In genomic region chr20:34475979-34476736, GRCh38 we compare ENCODE assay signal across 8 cellular contexts.
A peak's percentile ranks its signal among the peaks of the same experiment; 100 is the strongest.
DNase-seq lines count a peak whose midpoint lies in the region; ATAC-seq and TF ChIP-seq lines count a peak whose summit lies in the region.

No MANE protein-coding gene starts in this region.

- DNase-seq in GM10266 (ENCODE audit: extremely low spot score) (peak; percentile 63), OCI-M1 (lab: John Stamatoyannopoulos, UW) (peak; percentile 82), astrocyte of the hippocampus (ENCODE audit: low read depth, low spot score) (peak; percentile 76), islet precursor cell (peak; percentile 55)
- DNase-seq in stimulated activated CD8-positive, alpha-beta memory T cell treated with anti-CD3 and anti-CD28 coated beads, Interleukin-2, amount 100 ng/mL, for 48 hours (ENCODE audit: low read depth in 2 of 2) = peak; percentile 13 to 20

- ATAC-seq in HG03135 (IDR thresholded peaks at IDR 0.05; ENCODE audit: unreplicated experiment) (no peak), GM21515 (IDR thresholded peaks at IDR 0.05; ENCODE audit: unreplicated experiment) (no peak), GM21786 (IDR thresholded peaks at IDR 0.05; ENCODE audit: unreplicated experiment) (no peak)

- peak; percentile 73 for TF ChIP-seq CTCF in GM10266 (IDR thresholded peaks at IDR 0.05; ENCODE audit: control insufficient read depth, insufficient read depth, low read depth, missing control alignments)

Comparison
In these comparisons a context has a peak if more than half of its experiments do, and no peak if none do; other contexts are left out.
1. DNase-seq: peak in every context shown above with its lines; median percentile 82 in OCI-M1; 76 in astrocyte of the hippocampus; 63 in GM10266; 55 in islet precursor cell; 16 in stimulated activated CD8-positive, alpha-beta memory T cell treated with anti-CD3 and anti-CD28 coated beads, Interleukin-2, amount 100 ng/mL, for 48 hours.